Comparison of ENCODE assay signal across 8 cellular contexts in genomic region chr19:53521373-53522202, GRCh38. TPM values are rescaled to one million over a fixed set of nuclear protein-coding genes. Genes with fewer than 3 reads are reported as not detected.
DNase-seq lines count a peak whose midpoint lies in the region; ATAC-seq and TF ChIP-seq lines count a peak whose summit lies in the region.

No MANE protein-coding gene starts in this region.

- H3K9me3 Mint-ChIP-seq in endothelial cell (ENCODE audit: unreplicated experiment): no peaks in the 10 kb centered on the region
- peaks cover 29% of the 10 kb centered on the region for H3K9me3 Mint-ChIP-seq in osteocyte (ENCODE audit: unreplicated experiment)

- H3K9me2 ChIP-seq in OCI-LY7 (ENCODE audit: insufficient read depth, low read length): no peaks in the 10 kb centered on the region

- peaks cover 15% of the 10 kb centered on the region; the same call in 1 of the 2 replicates for H3K9me3 ChIP-seq in OCI-LY7 (ENCODE audit: low read length)

- 0 out of 2 replicates have a peak overlapping the region, but pooled peaks have one; percentile 39 for H2AFZ ChIP-seq in OCI-LY7 (ENCODE audit: low read length)

- H3K4me3 ChIP-seq in OCI-LY7 (ENCODE audit: low read depth, low read length, poor library complexity, severe bottlenecking): peak overlapping the region; percentile 80

- POLR2A ChIA-PET in OCI-LY7 (lab: Charles Lee): interaction anchor here (0.7 kb wide), 1 partner anchor 12 kb away, joined by 4 read pairs; no protein-coding TSS in a partner anchor

- peaks cover 5% of the 10 kb centered on the region for H3K4me1 ChIP-seq in OCI-LY7 (ENCODE audit: insufficient read depth, low read length, poor library complexity, severe bottlenecking)

- intact Hi-C loops in OCI-LY7 (cut with micrococcal nuclease; ENCODE audit: unreplicated experiment): no loop called here

- H3K4me1 Mint-ChIP-seq in endothelial cell (ENCODE audit: unreplicated experiment): peaks cover 11% of the 10 kb centered on the region
- peaks cover 17% of the 10 kb centered on the region for H3K4me1 Mint-ChIP-seq in osteocyte (ENCODE audit: unreplicated experiment)

- CTCF ChIA-PET in OCI-LY7 (lab: Charles Lee; ENCODE audit: unreplicated experiment): no interaction called here

- DNase-seq in COLO668 (lab: John Stamatoyannopoulos, UW; ENCODE audit: unreplicated experiment) (peak; percentile 18), OCI-LY7 (ENCODE audit: low spot score) (no peak), endothelial cell (ENCODE audit: low spot score) (no peak), osteocyte (ENCODE audit: extremely low spot score, unreplicated experiment) (peak; percentile 80), NCI-H1092 treated with DMSO at 0.1 percent for 48 hours (lab: John Stamatoyannopoulos, UW) (no peak), SK-N-DZ (ENCODE audit: low spot score) (no peak)

- ATAC-seq in HG02798 (IDR thresholded peaks at IDR 0.05; ENCODE audit: poor library complexity, unreplicated experiment) (no peak), GM21528 (IDR thresholded peaks at IDR 0.05; ENCODE audit: low FRiP score, unreplicated experiment) (no peak)

- peak overlapping the region; percentile 16 for H3K27ac Mint-ChIP-seq in endothelial cell (ENCODE audit: unreplicated experiment)
- H3K27ac Mint-ChIP-seq in osteocyte (ENCODE audit: unreplicated experiment): no peak overlapping the region

- H4K20me1 ChIP-seq in OCI-LY7 (ENCODE audit: insufficient read depth, low read length): no peaks in the 10 kb centered on the region

- H3K27me3 Mint-ChIP-seq in endothelial cell (ENCODE audit: unreplicated experiment): peaks cover 6% of the 10 kb centered on the region
- H3K27me3 Mint-ChIP-seq in osteocyte (ENCODE audit: unreplicated experiment): no peaks in the 10 kb centered on the region

- peak overlapping the region; percentile 98 for H3K4me3 Mint-ChIP-seq in endothelial cell (ENCODE audit: unreplicated experiment)
- H3K4me3 Mint-ChIP-seq in osteocyte (ENCODE audit: unreplicated experiment): peak overlapping the region; percentile 97

- peak overlapping the region; percentile 66 for H3K4me2 ChIP-seq in OCI-LY7 (ENCODE audit: low read length)

- BruUV-seq in OCI-LY7 (replicated peaks; lab: Mats Ljungman, UMichigan): TSS peak; percentile 76

- H3K79me2 ChIP-seq in OCI-LY7 (ENCODE audit: insufficient read depth, low read depth, low read length): no peaks in the 10 kb centered on the region

- H3K36me3 Mint-ChIP-seq in endothelial cell (ENCODE audit: low read depth, unreplicated experiment) (peaks cover 31% of the 10 kb centered on the region), osteocyte (ENCODE audit: unreplicated experiment) (peaks cover 13% of the 10 kb centered on the region)

- no peak for TF ChIP-seq CTCF in OCI-LY7 (conservative IDR thresholded peaks at IDR 0.05; ENCODE audit: low read length)
- TF ChIP-seq CTCF in endothelial cell (IDR thresholded peaks at IDR 0.05; ENCODE audit: unreplicated experiment): no peak
- no peak for TF ChIP-seq CTCF in osteocyte (IDR thresholded peaks at IDR 0.05)

- H3K27ac ChIP-seq in OCI-LY7 (ENCODE audit: low read depth, low read length, poor library complexity, severe bottlenecking): no peak overlapping the region

- H3K36me3 ChIP-seq in OCI-LY7 (ENCODE audit: insufficient read depth, low read length): peaks cover 15% of the 10 kb centered on the region

RNA-seq across cellular contexts. Expression of gene ZNF331, which starts 16.4 kb away (rescaled TPM):
- total RNA-seq in OCI-LY7 (2014; rRNA removed; shearing (Covaris generic)): 12.3 and 16.2 TPM in 2 replicates
- total RNA-seq in OCI-LY7 (2022) (23.7 and 26.3 TPM in 2 replicates), endothelial cell (ENCODE audit: unreplicated experiment) (26.6 TPM), osteocyte (7.4 and 8.0 TPM in 2 replicates)
- 17.5 and 21.5 TPM in 2 replicates for polyA plus RNA-seq in SK-N-DZ (2014; cell fraction: cytosol; rRNA removed)
- polyA plus RNA-seq in SK-N-DZ (2014; cell fraction: nucleus; rRNA removed): 36.6 and 47.3 TPM in 2 replicates

RNA-seq across cellular contexts. Expression of gene ZNF813, which starts 54.1 kb away (rescaled TPM):
- total RNA-seq in OCI-LY7 (2014; rRNA removed; shearing (Covaris generic)): 5.9 TPM in 2 replicates
- total RNA-seq in OCI-LY7 (2022) (6.6 and 6.7 TPM in 2 replicates), endothelial cell (ENCODE audit: unreplicated experiment) (29.9 TPM), osteocyte (4.4 and 4.5 TPM in 2 replicates)
- polyA plus RNA-seq in SK-N-DZ (2014; cell fraction: cytosol; rRNA removed): 1.1 and 1.4 TPM in 2 replicates
- 0.40 and 1.5 TPM in 2 replicates for polyA plus RNA-seq in SK-N-DZ (2014; cell fraction: nucleus; rRNA removed)

Comparison
In these comparisons a context has a peak if more than half of its experiments do, and no peak if none do; other contexts are left out.
1. DNase-seq: peak in COLO668 (single experiment) and osteocyte (single experiment); none in OCI-LY7 (single experiment), endothelial cell (single experiment), NCI-H1092 treated with DMSO at 0.1 percent for 48 hours (single experiment) and SK-N-DZ (single experiment).